8 cellular contexts compared by ENCODE assay signal in the genomic region with DNA sequence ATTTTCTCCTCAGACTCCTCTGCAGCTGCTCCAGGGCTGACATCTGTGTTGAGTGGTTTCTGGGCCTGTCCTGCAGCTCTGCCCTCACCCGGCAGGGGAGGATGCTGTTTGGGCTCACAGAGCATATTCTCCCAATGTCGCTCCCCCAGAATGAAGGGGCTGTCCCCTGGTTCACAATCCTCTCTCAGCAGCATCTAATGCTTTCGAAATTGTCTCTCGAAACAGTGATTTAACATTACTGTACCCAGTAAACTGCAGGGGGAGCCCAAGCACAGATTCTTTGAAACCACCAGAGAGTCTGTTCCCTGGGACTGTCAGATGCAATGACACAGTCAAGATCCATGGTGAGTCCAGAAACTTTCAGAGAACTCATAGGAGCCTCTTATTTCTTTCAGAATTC.
DNase-seq lines count a peak whose midpoint lies in the region; ATAC-seq and TF ChIP-seq lines count a peak whose summit lies in the region.
"Not testable (repeated sequence)": the region's sequence is repeated elsewhere in the genome, so short reads cannot be mapped to it uniquely, and the experiment has no call there.

No MANE protein-coding gene starts in this region.

- POLR2A ChIA-PET in activated B cell treated with CpG ODN at 0.5 μM for 24 hours (lab: Charles Lee) = not testable (repeated sequence)

- not testable (repeated sequence) for DNase-seq in CD14-positive monocyte (ENCODE audit: low spot score); activated B cell treated with CpG ODN at 0.5 μM for 24 hours
- DNase-seq in LoVo (ENCODE audit: low spot score) (peak; percentile 23), NCI-H82 (lab: John Stamatoyannopoulos, UW) (peak; percentile 54), inferior parietal cortex (ENCODE audit: extremely low spot score) (peak; percentile 1)
- DNase-seq in activated gamma-delta T cell treated with anti-CD3 and anti-CD28 coated beads, Interleukin-2, amount 50 U/mL, for 16 hours (ENCODE audit: low read depth) = peak; percentile 33
- peak; percentile 47 to 55 for DNase-seq in stimulated activated CD4-positive, alpha-beta T cell treated with anti-CD3 and anti-CD28 coated beads, Interleukin-2, amount 100 ng/mL, for 24 hours

- not testable (repeated sequence) for H3K27me3 Mint-ChIP-seq in CD14-positive monocyte (ENCODE audit: low read depth in 3 of 3); activated B cell treated with CpG ODN at 0.5 μM for 24 hours

- not testable (repeated sequence) for H3K27ac Mint-ChIP-seq in CD14-positive monocyte
- H3K27ac Mint-ChIP-seq in activated B cell treated with CpG ODN at 0.5 μM for 24 hours = peak overlapping the region; percentile 18

- intact Hi-C loops in CD14-positive monocyte (cut with micrococcal nuclease); activated B cell treated with CpG ODN at 0.5 μM for 24 hours (cut with micrococcal nuclease): not testable (repeated sequence)

- ATAC-seq in GM18868 (IDR thresholded peaks at IDR 0.05; ENCODE audit: unreplicated experiment) (peak; percentile 59), activated B cell treated with CpG ODN at 0.5 μM for 24 hours (ENCODE audit: low read depth) (peak; percentile 70)

- H3K36me3 Mint-ChIP-seq in CD14-positive monocyte; activated B cell treated with CpG ODN at 0.5 μM for 24 hours (ENCODE audit: low read depth): not testable (repeated sequence)

- not testable (repeated sequence) for H3K4me3 Mint-ChIP-seq in CD14-positive monocyte, activated B cell treated with CpG ODN at 0.5 μM for 24 hours

- not testable (repeated sequence) for H3K4me1 Mint-ChIP-seq in CD14-positive monocyte
- peaks cover 31% of the 10 kb centered on the region for H3K4me1 Mint-ChIP-seq in activated B cell treated with CpG ODN at 0.5 μM for 24 hours

- peak; percentile 46 for TF ChIP-seq CTCF in CD14-positive monocyte (IDR thresholded peaks at IDR 0.05)
- TF ChIP-seq CTCF in activated B cell treated with CpG ODN at 0.5 μM for 24 hours (IDR thresholded peaks at IDR 0.05) = not testable (repeated sequence)

- CTCF ChIA-PET in activated B cell treated with CpG ODN at 0.5 μM for 24 hours (lab: Charles Lee) = interaction anchor here (1.0 to 4.8 kb wide), 8 partner anchors 11 to 805 kb away, joined by 3 to 17 read pairs (median 5); no protein-coding TSS in a partner anchor

- not testable (repeated sequence) for H3K9me3 Mint-ChIP-seq in CD14-positive monocyte, activated B cell treated with CpG ODN at 0.5 μM for 24 hours
